In genomic region chr10:48251525-48252353, GRCh38 we compare ENCODE assay signal across 10 cellular contexts. TPM values are rescaled to one million over a fixed set of nuclear protein-coding genes. Genes with fewer than 3 reads are reported as not detected.
DNase-seq lines count a peak whose midpoint lies in the region; ATAC-seq and TF ChIP-seq lines count a peak whose summit lies in the region.
"Had no signal": no experiment of that assay in that cellular context is flagged by ENCODE, and none has a peak within 500 bp of the region (broad histone marks: within the 10 kb centered on the region; RNA-seq: fewer than 3 reads in every experiment).

No MANE protein-coding gene starts in this region.

- H3K9me2 ChIP-seq in HCT116 (ENCODE audit: insufficient read depth) = no peaks in the 10 kb centered on the region

- no peaks in the 10 kb centered on the region for H4K20me1 ChIP-seq in HCT116 (ENCODE audit: insufficient read depth)

- no peaks in the 10 kb centered on the region for H3K79me2 ChIP-seq in HCT116 (ENCODE audit: insufficient read depth, low read length)

- ATAC-seq in HCT116 = no peak

- H3K27me3 Mint-ChIP-seq in CD4-positive, alpha-beta memory T cell = peaks cover 3 to 4% of the 10 kb centered on the region in 2 donors

- no peak overlapping the region for H3K4me2 ChIP-seq in HCT116 (ENCODE audit: low read length)

- H3K9me3 Mint-ChIP-seq in CD4-positive, alpha-beta memory T cell = no peaks in the 10 kb centered on the region
- H3K9me3 Mint-ChIP-seq: activated CD4-positive, alpha-beta T cell treated with anti-CD3 and anti-CD28 coated beads, Interleukin-2, amount 10 ng/mL, durations not matched to agents 24 days and 14 days had no signal

- H2AFZ ChIP-seq in HCT116 (ENCODE audit: low read depth, low read length, poor library complexity, severe bottlenecking) = no peak overlapping the region

- RAD21 ChIA-PET in HCT116 (lab: Charles Lee; ENCODE audit: low non-redundant PET in 1 of 2, low total read pairs in 2 of 2, uncharacterized antibody in 2 of 2, unreplicated experiment in 2 of 2) = no interaction called here

- no peaks in the 10 kb centered on the region for H3K9me3 ChIP-seq in HCT116 (ENCODE audit: control insufficient read depth in 1 of 2, insufficient read depth in 1 of 2, low read depth in 1 of 2, low read length in 2 of 2)
- no peaks in the 10 kb centered on the region for H3K9me3 ChIP-seq in prostate gland
- H3K9me3 ChIP-seq in CD4-positive, alpha-beta memory T cell (ENCODE audit: control insufficient read depth in 1 of 2, low read length in 2 of 2) = no peaks in the 10 kb centered on the region

- H3K27ac ChIP-seq in HCT116 (ENCODE audit: low read depth, low read length) (peak overlapping the region; percentile 10; the same call in 1 of the 2 replicates), prostate gland (peak overlapping the region; percentile 10 to 37)
- H3K27ac ChIP-seq in CD4-positive, alpha-beta memory T cell (ENCODE audit: low read depth, low read length) = no peak overlapping the region

- no peaks in the 10 kb centered on the region for H3K36me3 ChIP-seq in HCT116 (ENCODE audit: control insufficient read depth in 1 of 2, insufficient read depth in 2 of 2, low read length in 2 of 2)
- no peaks in the 10 kb centered on the region for H3K36me3 ChIP-seq in prostate gland
- no peaks in the 10 kb centered on the region for H3K36me3 ChIP-seq in CD4-positive, alpha-beta memory T cell (ENCODE audit: insufficient read depth, low read length)

- BruUV-seq in HCT116 (replicated peaks; lab: Mats Ljungman, UMichigan) = no TSS peak

- H3K4me3 Mint-ChIP-seq in CD4-positive, alpha-beta memory T cell = no peak overlapping the region
- H3K4me3 Mint-ChIP-seq: activated CD4-positive, alpha-beta T cell treated with anti-CD3 and anti-CD28 coated beads, Interleukin-2, amount 10 ng/mL, durations not matched to agents 24 days and 14 days had no signal

- DNase-seq in HCT116 (ENCODE audit: low read depth, low spot score) (no peak), NCI-H2196 (lab: John Stamatoyannopoulos, UW; ENCODE audit: unreplicated experiment) (peak; percentile 81), epithelial cell of esophagus (ENCODE audit: low read depth) (peak; percentile 82), prostate gland (ENCODE audit: low spot score) (peak; percentile 65), mucosa of gallbladder (ENCODE audit: low spot score) (no peak), NCI-H187 (lab: John Stamatoyannopoulos, UW) (no peak)
- DNase-seq in CD4-positive, alpha-beta memory T cell = no peak
- DNase-seq: activated CD4-positive, alpha-beta T cell treated with anti-CD3 and anti-CD28 coated beads, Interleukin-2, amount 10 ng/mL, durations not matched to agents 24 days and 14 days; retina had no signal

- CTCF ChIA-PET in HCT116 (lab: Charles Lee) = no interaction called here
- CTCF ChIA-PET in CD4-positive, alpha-beta memory T cell (lab: Charles Lee; ENCODE audit: partially characterized antibody) = no interaction called here

- H3K4me1 Mint-ChIP-seq in CD4-positive, alpha-beta memory T cell = peaks cover 0 to 2% (median 0%) of the 10 kb centered on the region in 4 donors
- H3K4me1 Mint-ChIP-seq: activated CD4-positive, alpha-beta T cell treated with anti-CD3 and anti-CD28 coated beads, Interleukin-2, amount 10 ng/mL, durations not matched to agents 24 days and 14 days had no signal

- TF ChIP-seq RAD21 in HCT116 (IDR thresholded peaks at IDR 0.05; ENCODE audit: low read depth) = no peak

- TF ChIP-seq CTCF in HCT116 (IDR thresholded peaks at IDR 0.05 in 2 of 3, conservative IDR thresholded peaks at IDR 0.05 in 1 of 3; ENCODE audit: borderline replicate concordance in 1 of 3, insufficient read depth in 1 of 3, low read depth in 2 of 3, low read length in 2 of 3) (no peak), epithelial cell of esophagus (IDR thresholded peaks at IDR 0.05; ENCODE audit: insufficient read depth, low read depth, low read length, missing control alignments) (no peak), prostate gland (IDR thresholded peaks at IDR 0.05) (no peak)

- no peak overlapping the region for H3K4me3 ChIP-seq in HCT116 (replicated peaks in 1 of 2; ENCODE audit: low read depth in 1 of 2, low read length in 2 of 2)
- no peak overlapping the region for H3K4me3 ChIP-seq in epithelial cell of esophagus (ENCODE audit: low read length)
- H3K4me3 ChIP-seq in prostate gland = no peak overlapping the region
- H3K4me3 ChIP-seq in CD4-positive, alpha-beta memory T cell (ENCODE audit: low read length in 2 of 2) = no peak overlapping the region

- H3K9ac ChIP-seq in HCT116 (ENCODE audit: low read length) = no peak overlapping the region

- no peaks in the 10 kb centered on the region for H3K36me3 Mint-ChIP-seq in CD4-positive, alpha-beta memory T cell

- H3K27ac Mint-ChIP-seq in CD4-positive, alpha-beta memory T cell = no peak overlapping the region
- H3K27ac Mint-ChIP-seq: activated CD4-positive, alpha-beta T cell treated with anti-CD3 and anti-CD28 coated beads, Interleukin-2, amount 10 ng/mL, durations not matched to agents 24 days and 14 days had no signal

- TF ChIP-seq POLR2A in HCT116 (IDR thresholded peaks at IDR 0.05; ENCODE audit: borderline replicate concordance, extremely low read depth, insufficient read depth, insufficient read length) (no peak), prostate gland (IDR thresholded peaks at IDR 0.05) (no peak)

- intact Hi-C loops in HCT116 (cut with micrococcal nuclease) (no loop called here), prostate gland (cut with DNase I) (no loop called here)
- intact Hi-C loops in CD4-positive, alpha-beta memory T cell (cut with micrococcal nuclease) = no loop called here

- H3K4me1 ChIP-seq in HCT116 (ENCODE audit: control insufficient read depth in 1 of 2, insufficient read depth in 2 of 2, low read length in 2 of 2) (peaks cover 4 to 23% of the 10 kb centered on the region in 2 experiments; a peak in 3 of 4 replicates), prostate gland (replicated peaks) (peaks cover 5% of the 10 kb centered on the region)
- H3K4me1 ChIP-seq in CD4-positive, alpha-beta memory T cell (ENCODE audit: insufficient read depth, low read length) = no peaks in the 10 kb centered on the region

- POLR2A ChIA-PET in HCT116 (lab: Charles Lee) = no interaction called here
- POLR2A ChIA-PET in CD4-positive, alpha-beta memory T cell (lab: Charles Lee; ENCODE audit: partially characterized antibody) = no interaction called here

- H3K27me3 ChIP-seq in HCT116 (ENCODE audit: insufficient read depth, low read length) (no peaks in the 10 kb centered on the region), prostate gland (replicated peaks; ENCODE audit: insufficient read depth) (no peaks in the 10 kb centered on the region)
- H3K27me3 ChIP-seq in CD4-positive, alpha-beta memory T cell (ENCODE audit: insufficient read depth, low read length) = no peaks in the 10 kb centered on the region

- WGBS in prostate gland = 25% methylated on average over 13 of the region's 13 CpGs

TF ChIP-seq in HCT116, 20 proteins besides CTCF, POLR2A, EP300 and RAD21:
- TF ChIP-seq CEBPB (IDR thresholded peaks at IDR 0.05; ENCODE audit: low read depth) (no peak), CBX3 (IDR thresholded peaks at IDR 0.05; ENCODE audit: low read depth) (no peak), SP1 (IDR thresholded peaks at IDR 0.05; ENCODE audit: low read depth) (no peak), ZFX (IDR thresholded peaks at IDR 0.05) (no peak), TCF7L2 (IDR thresholded peaks at IDR 0.05; ENCODE audit: borderline replicate concordance, extremely low read depth, insufficient read depth, insufficient read length) (no peak), POLR2AphosphoS5 (IDR thresholded peaks at IDR 0.05; ENCODE audit: low read depth, low read length) (no peak), SIN3A (IDR thresholded peaks at IDR 0.05; ENCODE audit: low read depth) (no peak), SRF (IDR thresholded peaks at IDR 0.05; ENCODE audit: low read depth) (no peak)
- TF ChIP-seq, protein P1, sequence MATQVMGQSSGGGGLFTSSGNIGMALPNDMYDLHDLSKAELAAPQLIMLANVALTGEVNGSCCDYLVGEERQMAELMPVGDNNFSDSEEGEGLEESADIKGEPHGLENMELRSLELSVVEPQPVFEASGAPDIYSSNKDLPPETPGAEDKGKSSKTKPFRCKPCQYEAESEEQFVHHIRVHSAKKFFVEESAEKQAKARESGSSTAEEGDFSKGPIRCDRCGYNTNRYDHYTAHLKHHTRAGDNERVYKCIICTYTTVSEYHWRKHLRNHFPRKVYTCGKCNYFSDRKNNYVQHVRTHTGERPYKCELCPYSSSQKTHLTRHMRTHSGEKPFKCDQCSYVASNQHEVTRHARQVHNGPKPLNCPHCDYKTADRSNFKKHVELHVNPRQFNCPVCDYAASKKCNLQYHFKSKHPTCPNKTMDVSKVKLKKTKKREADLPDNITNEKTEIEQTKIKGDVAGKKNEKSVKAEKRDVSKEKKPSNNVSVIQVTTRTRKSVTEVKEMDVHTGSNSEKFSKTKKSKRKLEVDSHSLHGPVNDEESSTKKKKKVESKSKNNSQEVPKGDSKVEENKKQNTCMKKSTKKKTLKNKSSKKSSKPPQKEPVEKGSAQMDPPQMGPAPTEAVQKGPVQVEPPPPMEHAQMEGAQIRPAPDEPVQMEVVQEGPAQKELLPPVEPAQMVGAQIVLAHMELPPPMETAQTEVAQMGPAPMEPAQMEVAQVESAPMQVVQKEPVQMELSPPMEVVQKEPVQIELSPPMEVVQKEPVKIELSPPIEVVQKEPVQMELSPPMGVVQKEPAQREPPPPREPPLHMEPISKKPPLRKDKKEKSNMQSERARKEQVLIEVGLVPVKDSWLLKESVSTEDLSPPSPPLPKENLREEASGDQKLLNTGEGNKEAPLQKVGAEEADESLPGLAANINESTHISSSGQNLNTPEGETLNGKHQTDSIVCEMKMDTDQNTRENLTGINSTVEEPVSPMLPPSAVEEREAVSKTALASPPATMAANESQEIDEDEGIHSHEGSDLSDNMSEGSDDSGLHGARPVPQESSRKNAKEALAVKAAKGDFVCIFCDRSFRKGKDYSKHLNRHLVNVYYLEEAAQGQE (IDR thresholded peaks at IDR 0.05; ENCODE audit: low read depth) = no peak

RNA-seq across cellular contexts. Expression of gene FRMPD2, which starts 22.8 kb away (rescaled TPM):
- total RNA-seq in HCT116 (2021; ENCODE audit: unreplicated experiment) (0.30 TPM), prostate gland (1 to 10 TPM in 1 of 2 donors, under 1 TPM in 1; 0.97 to 3.4 TPM), mucosa of gallbladder (0.23 TPM)
- 0.04 and 0.20 TPM in 2 replicates for polyA plus RNA-seq in HCT116 (2012)
- not detected for total RNA-seq in CD4-positive, alpha-beta memory T cell
- polyA plus RNA-seq in CD4-positive, alpha-beta memory T cell = not detected
- total RNA-seq: activated CD4-positive, alpha-beta T cell treated with anti-CD3 and anti-CD28 coated beads, Interleukin-2, amount 10 ng/mL, durations not matched to agents 24 days and 14 days; OCI-LY7 had no signal

RNA-seq across cellular contexts. Expression of gene MAPK8, which starts 54.7 kb away (rescaled TPM):
- total RNA-seq in HCT116 (2021; ENCODE audit: unreplicated experiment) (71.0 TPM), prostate gland (10 to 100 TPM; 39.3 to 74.4 TPM), mucosa of gallbladder (40.0 TPM)
- polyA plus RNA-seq in HCT116 (2012) = 25.5 and 36.4 TPM in 2 replicates
- total RNA-seq in CD4-positive, alpha-beta memory T cell = 10 to 100 TPM; 47.6 to 49.9 TPM
- 10 to 100 TPM; 13.3 to 22.3 TPM for polyA plus RNA-seq in CD4-positive, alpha-beta memory T cell

Comparison
In these comparisons a context has a peak if more than half of its experiments do, and no peak if none do; other contexts are left out.
1. DNase-seq: peak in NCI-H2196 (single experiment), epithelial cell of esophagus (single experiment) and prostate gland (single experiment); none in HCT116 (single experiment), CD4-positive, alpha-beta memory T cell (0 of 5), mucosa of gallbladder (single experiment) and NCI-H187 (0 of 2).